ENCODE assay signal across 8 cellular contexts in genomic region chr2:27370026-27370815, GRCh38. TPM values are rescaled to one million over a fixed set of nuclear protein-coding genes. Genes with fewer than 3 reads are reported as not detected.
DNase-seq lines count a peak whose midpoint lies in the region; ATAC-seq, FAIRE-seq and TF ChIP-seq lines count a peak whose summit lies in the region.

EIF2B4 (minus strand) TSS chr2:27370338; CDS start chr2:27370314, 24 bp downstream.
SNX17 (plus strand) TSS chr2:27370616; CDS start chr2:27370744, 128 bp downstream.

- no peaks in the 10 kb centered on the region for H3K9me3 ChIP-seq in cardiac muscle cell (ENCODE audit: low read depth)
- H3K9me3 ChIP-seq in trophoblast cell (ENCODE audit: insufficient read depth, low read depth, low read length) = no peaks in the 10 kb centered on the region
- no peaks in the 10 kb centered on the region for H3K9me3 ChIP-seq in transverse colon

- intact Hi-C loops in transverse colon (cut with DNase I; ENCODE audit: low total_unique reads) = no loop called here

- H2AFZ ChIP-seq in trophoblast cell (ENCODE audit: insufficient read depth, low read length, poor library complexity) = peak within 1 kb of the TSS; percentile 94

- H3K27me3 ChIP-seq in cardiac muscle cell (no peaks in the 10 kb centered on the region), trophoblast cell (ENCODE audit: insufficient read depth, low read length) (no peaks in the 10 kb centered on the region), transverse colon (no peaks in the 10 kb centered on the region)

- H3K4ac ChIP-seq in trophoblast cell (ENCODE audit: low read depth, low read length) = peak within 1 kb of the TSS; percentile 72

- H3K27ac Mint-ChIP-seq in T-cell = peak within 1 kb of the TSS; percentile 95 to 99

- H2AK5ac ChIP-seq in trophoblast cell (ENCODE audit: low read length) = peak within 1 kb of the TSS; percentile 96

- H3K23ac ChIP-seq in trophoblast cell (ENCODE audit: low read length) = no peak within 1 kb of the TSS

- H4K8ac ChIP-seq in trophoblast cell (ENCODE audit: low read depth, low read length) = peak within 1 kb of the TSS; percentile 97

- peak within 1 kb of the TSS; percentile 5 for H2BK12ac ChIP-seq in trophoblast cell (ENCODE audit: low read length)

- peak within 1 kb of the TSS; percentile 89 for H3K4me3 ChIP-seq in cardiac muscle cell
- H3K4me3 ChIP-seq in trophoblast cell (ENCODE audit: low read depth, low read length) = peak within 1 kb of the TSS; percentile 99
- peak within 1 kb of the TSS; percentile 82 to 95 (median 92) for H3K4me3 ChIP-seq in transverse colon

- TF ChIP-seq EP300 in transverse colon (IDR thresholded peaks at IDR 0.05; ENCODE audit: low read depth) = no peak

- H4K12ac ChIP-seq in trophoblast cell (ENCODE audit: low read depth, low read length) = peak within 1 kb of the TSS; percentile 83

- no peaks in the 10 kb centered on the region for H3K9me3 Mint-ChIP-seq in T-cell

- peaks cover 46 to 55% (median 48%) of the 10 kb centered on the region in 3 donors for H3K4me1 Mint-ChIP-seq in T-cell

- CTCF ChIA-PET in T-cell (lab: Charles Lee) = interaction anchor here (0.6 to 1.4 kb wide), 5 partner anchors 10 to 67 kb away, joined by 3 to 5 read pairs (median 3); partner anchors contain the start of gene ZNF513 (in 1 of the 2)

- peak within 1 kb of the TSS; percentile 61 for H2BK120ac ChIP-seq in trophoblast cell (ENCODE audit: insufficient read depth, low read length, poor library complexity)

- H3K14ac ChIP-seq in trophoblast cell (ENCODE audit: low read length) = peak within 1 kb of the TSS; percentile 81

- H3K27me3 Mint-ChIP-seq in T-cell = no peaks in the 10 kb centered on the region

- H3K9ac ChIP-seq in trophoblast cell (ENCODE audit: low read length) = peak within 1 kb of the TSS; percentile 94

- peaks cover 11% of the 10 kb centered on the region for H3K4me1 ChIP-seq in cardiac muscle cell (ENCODE audit: low read depth)
- peaks cover 4 to 11% of the 10 kb centered on the region in 2 experiments for H3K4me1 ChIP-seq in trophoblast cell (ENCODE audit: control insufficient read depth in 1 of 2, insufficient read depth in 2 of 2, low read length in 2 of 2)
- H3K4me1 ChIP-seq in transverse colon = peaks cover 22 to 37% (median 26%) of the 10 kb centered on the region in 4 donors

- H3K27ac ChIP-seq in adipose tissue (ENCODE audit: low read depth, low read length) (peak within 1 kb of the TSS; percentile 92), cardiac muscle cell (peak within 1 kb of the TSS; percentile 93), trophoblast cell (ENCODE audit: low read depth, low read length) (peak within 1 kb of the TSS; percentile 58), transverse colon (peak within 1 kb of the TSS; percentile 92 to 96 (median 94))

- peaks cover 51% of the 10 kb centered on the region for H3K36me3 Mint-ChIP-seq in T-cell

- TF ChIP-seq CTCF in cardiac muscle cell (IDR thresholded peaks at IDR 0.05; ENCODE audit: low read depth, low read length) = peak; percentile 81
- TF ChIP-seq CTCF in transverse colon (IDR thresholded peaks at IDR 0.05) = peak; percentile 43 to 80 (median 59)

- H4K91ac ChIP-seq in trophoblast cell (ENCODE audit: low read depth, low read length) = peak within 1 kb of the TSS; percentile 90

- in situ Hi-C loops in transverse colon (cut with MboI; ENCODE audit: low pct_ligation_motif_present in 1 of 4, low pct_unique_long_range_greater_than_20kb in 1 of 4, low sequenced_read_pairs in 3 of 4) = no loop called here

- WGBS in adipose tissue, 3 donors = 0 to 1% (median 1%) methylated on average over 76 to 85 of the region's 85 CpGs
- WGBS in trophoblast cell (ENCODE audit: extremely low coverage, insufficient coverage, insufficient read length) = no CpG with 5 or more reads among the region's 85 CpGs
- 0% methylated on average over 41 of the region's 85 CpGs; no CpG with 5 or more reads in 1 of the 2 donors for WGBS in transverse colon (ENCODE audit: low coverage in 1 of 2), 2 donors

- POLR2A ChIA-PET in T-cell (lab: Charles Lee) = interaction anchor here (0.5 to 0.9 kb wide), 4 partner anchors 19 to 225 kb away, joined by 3 to 6 read pairs (median 4); no protein-coding TSS in a partner anchor

- DNase-seq in GM12892 (ENCODE audit: insufficient read length) (peak; percentile 93), NCI-H1436 treated with DMSO at 0.1 percent for 48 hours (lab: John Stamatoyannopoulos, UW) (peak; percentile 80), T-cell (peak; percentile 98 to 100 (median 99)), cardiac muscle cell (ENCODE audit: low read depth in 1 of 2, low spot score in 1 of 2) (peak; percentile 98 to 99), trophoblast cell (peak; percentile 100), transverse colon (peak; percentile 100)

- peak; percentile 87 for ATAC-seq in HG02852 (IDR thresholded peaks at IDR 0.05; ENCODE audit: unreplicated experiment)
- ATAC-seq in T-cell (replicated peaks in 1 of 4) = peak; percentile 92 to 94 (median 94)

- peaks cover 45% of the 10 kb centered on the region for H3K36me3 ChIP-seq in cardiac muscle cell
- peaks cover 34 to 50% of the 10 kb centered on the region in 2 experiments for H3K36me3 ChIP-seq in trophoblast cell (ENCODE audit: control insufficient read depth in 1 of 2, insufficient read depth in 2 of 2, low read length in 2 of 2)
- H3K36me3 ChIP-seq in transverse colon = peaks cover 0 to 48% (median 24%) of the 10 kb centered on the region in 4 donors

- peak within 1 kb of the TSS; percentile 82 for H3K18ac ChIP-seq in trophoblast cell (ENCODE audit: low read length)

- H3K4me3 Mint-ChIP-seq in T-cell = peak within 1 kb of the TSS; percentile 90 to 97 (median 94)

- peak within 1 kb of the TSS; percentile 80 for H2BK5ac ChIP-seq in trophoblast cell (ENCODE audit: low read depth, low read length, poor library complexity)

- FAIRE-seq in GM12892 (lab: Jason Lieb, UNC) = peak; percentile 96

- peak; percentile 89 for TF ChIP-seq POLR2A in GM12892 (IDR thresholded peaks at IDR 0.05; ENCODE audit: low read depth, low read length)
- TF ChIP-seq POLR2A in transverse colon (IDR thresholded peaks at IDR 0.05) = peak; percentile 78

- H3K79me1 ChIP-seq in trophoblast cell (ENCODE audit: low read length) = peaks cover 15% of the 10 kb centered on the region

- peaks cover 13% of the 10 kb centered on the region for H3K79me2 ChIP-seq in trophoblast cell (ENCODE audit: control insufficient read depth, insufficient read depth, low read length, poor library complexity)

- H3K4me2 ChIP-seq in trophoblast cell (ENCODE audit: low read length) = peak within 1 kb of the TSS; percentile 86

RNA-seq across cellular contexts. Expression of gene EIF2B4, which starts in this region (rescaled TPM):
- polyA plus RNA-seq in GM12892 (2012; ENCODE audit: missing spikeins) = 25.9 TPM
- 10 to 100 TPM; 35.6 to 50.3 (median 40.5) TPM for total RNA-seq in T-cell
- polyA plus RNA-seq in adipose tissue = 10 to 100 TPM; 37.7 to 42.5 (median 40.6) TPM
- total RNA-seq in cardiac muscle cell = 30.5 and 41.5 TPM in 2 replicates
- polyA plus RNA-seq in cardiac muscle cell = 93.9 and 94.9 TPM in 2 replicates
- polyA plus RNA-seq in trophoblast cell (2013) = 42.0 and 43.3 TPM in 2 replicates
- total RNA-seq in transverse colon = 10 to 100 TPM; 12.0 to 36.7 (median 27.5) TPM

RNA-seq across cellular contexts. Expression of gene SNX17, which starts in this region (rescaled TPM):
- 62.5 TPM for polyA plus RNA-seq in GM12892 (2012; ENCODE audit: missing spikeins)
- total RNA-seq in T-cell (100 to 1,000 TPM in 3 of 5 donors, 10 to 100 TPM in 2; 77.9 to 130 (median 121) TPM), cardiac muscle cell (91.9 and 141 TPM in 2 replicates), transverse colon (10 to 100 TPM; 59.8 to 99.3 (median 73.9) TPM)
- polyA plus RNA-seq in adipose tissue (100 to 1,000 TPM in 2 of 3 donors, 10 to 100 TPM in 1; 49.3 to 104 (median 101) TPM), cardiac muscle cell (130 and 135 TPM in 2 replicates)
- polyA plus RNA-seq in trophoblast cell (2013) = 23.0 and 23.7 TPM in 2 replicates

Comparison
In these comparisons a context has a peak if more than half of its experiments do, and no peak if none do; other contexts are left out.
1. Peak in every context shown above with its lines: DNase-seq, ATAC-seq, H3K4me3 ChIP-seq and H3K27ac ChIP-seq.